Comparison of ENCODE assay signal across 24 cellular contexts in the genomic region with DNA sequence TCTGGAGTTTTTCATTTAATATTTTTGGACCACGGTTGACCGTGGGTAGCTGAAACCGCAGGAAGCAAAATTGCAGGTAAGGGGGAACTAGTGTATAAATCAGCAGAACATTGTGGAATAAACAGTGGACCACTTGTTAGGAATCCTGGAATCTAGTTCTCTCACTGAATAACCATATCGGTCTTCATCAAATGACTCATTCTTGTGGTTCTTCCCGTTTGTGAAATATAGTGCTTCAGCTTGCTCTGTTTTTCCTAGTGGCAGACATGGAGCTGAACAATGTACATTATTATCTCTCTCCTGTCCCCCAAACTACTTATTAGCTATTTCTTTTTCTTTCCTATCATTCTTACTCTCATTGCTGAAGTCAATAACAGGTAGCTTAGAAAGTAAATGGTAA.
A peak's percentile ranks its signal among the peaks of the same experiment; 100 is the strongest.
DNase-seq lines count a peak whose midpoint lies in the region; ATAC-seq, FAIRE-seq and TF ChIP-seq lines count a peak whose summit lies in the region.
"Had no signal": no experiment of that assay in that cellular context is flagged by ENCODE, and none has a peak within 500 bp of the region (broad histone marks: within the 10 kb centered on the region; RNA-seq: fewer than 3 reads in every experiment).

No MANE protein-coding gene starts in this region.

- peak; percentile 4 for DNase-seq in ACHN
- peak; percentile 5 for DNase-seq in HTR-8/SVneo (ENCODE audit: insufficient read length, low spot score)
- DNase-seq in RWPE1 (ENCODE audit: low spot score), result peak; percentile 3
- peak; percentile 40 for DNase-seq in choroid plexus epithelial cell (ENCODE audit: low read depth)
- no peak for DNase-seq in stimulated activated naive CD8-positive, alpha-beta T cell treated with anti-CD3 and anti-CD28 coated beads, Interleukin-15, Interleukin-2, amounts not matched to agents 100 U/mL and 50 U/mL, for 24 hours
- DNase-seq in hepatic stellate cell (ENCODE audit: low spot score), result no peak
- no peak for DNase-seq in mesenteric fat pad (ENCODE audit: low spot score)
- no peak for DNase-seq in CD4-positive, alpha-beta memory T cell
- DNase-seq: DMS153; erythroblast; midbrain; NCI-H1092; NCI-H2081 treated with DMSO at 0.1 percent for 48 hours; NCI-H524; stimulated activated CD4-positive, alpha-beta T cell treated with anti-CD3 and anti-CD28 coated beads, Interleukin-2, amount 100 ng/mL, for 48 hours had no signal

- CTCF ChIA-PET in RWPE1 (lab: Yijun Ruan, JAX), result interaction anchor here (0.5 to 0.9 kb wide), 2 partner anchors 13 to 39 kb away, joined by 3 read pairs; no protein-coding TSS in a partner anchor
- CTCF ChIA-PET in CD4-positive, alpha-beta memory T cell (lab: Charles Lee; ENCODE audit: partially characterized antibody), result no interaction called here

- no peaks in the 10 kb centered on the region for H3K9me3 Mint-ChIP-seq in CD4-positive, alpha-beta memory T cell
- H3K9me3 Mint-ChIP-seq: activated T-helper 17 cell treated with anti-CD3 and anti-CD28 coated beads, Interleukin-2, amount 50 U/mL, for 72 hours; IgD-negative memory B cell; neural crest cell; T-helper 2 cell treated with Interferon-gamma antibody and Interleukin-4, amounts not matched to agents 5 μg/mL and 100 μg/mL, for 36 hours had no signal

- H3K4me1 ChIP-seq in CD4-positive, alpha-beta memory T cell (ENCODE audit: insufficient read depth, low read length), result no peaks in the 10 kb centered on the region
- H3K4me1 ChIP-seq: HAP-1, prostate gland, SJCRH30 had no signal

- H3K9me3 ChIP-seq in CD4-positive, alpha-beta memory T cell (ENCODE audit: control insufficient read depth in 1 of 2, low read length in 2 of 2), result no peaks in the 10 kb centered on the region
- H3K9me3 ChIP-seq: HAP-1, prostate gland, SJCRH30 had no signal

- intact Hi-C loops in CD4-positive, alpha-beta memory T cell (cut with micrococcal nuclease), result no loop called here

- H3K27ac Mint-ChIP-seq in CD4-positive, alpha-beta memory T cell, result no peak overlapping the region
- H3K27ac Mint-ChIP-seq: activated T-helper 17 cell treated with anti-CD3 and anti-CD28 coated beads, Interleukin-2, amount 50 U/mL, for 72 hours; IgD-negative memory B cell; T-helper 2 cell treated with Interferon-gamma antibody and Interleukin-4, amounts not matched to agents 5 μg/mL and 100 μg/mL, for 36 hours had no signal

- no peaks in the 10 kb centered on the region for H3K36me3 Mint-ChIP-seq in CD4-positive, alpha-beta memory T cell
- H3K36me3 Mint-ChIP-seq: IgD-negative memory B cell had no signal

- FAIRE-seq in HTR-8/SVneo (lab: Jason Lieb, UNC), result no peak

- in situ Hi-C loops in ACHN (cut with HindIII; ENCODE audit: low pct_ligation_motif_present, low pct_unique_long_range_greater_than_20kb, low sequenced_read_pairs), result no loop called here

- H3K4me1 Mint-ChIP-seq in CD4-positive, alpha-beta memory T cell, result no peaks in the 10 kb centered on the region
- H3K4me1 Mint-ChIP-seq: activated T-helper 17 cell treated with anti-CD3 and anti-CD28 coated beads, Interleukin-2, amount 50 U/mL, for 72 hours; IgD-negative memory B cell; neural crest cell had no signal

- H3K27ac ChIP-seq in RWPE1, result no peak overlapping the region
- H3K27ac ChIP-seq in CD4-positive, alpha-beta memory T cell (ENCODE audit: low read depth, low read length), result no peak overlapping the region
- H3K27ac ChIP-seq: cardiac muscle cell, prostate gland, SJCRH30, skin epidermis had no signal

- no peaks in the 10 kb centered on the region for H3K27me3 ChIP-seq in CD4-positive, alpha-beta memory T cell (ENCODE audit: insufficient read depth, low read length)
- H3K27me3 ChIP-seq: cardiac muscle cell, SJCRH30 had no signal

- POLR2A ChIA-PET in RWPE1 (lab: Yijun Ruan, JAX; ENCODE audit: low non-redundant PET), result no interaction called here
- POLR2A ChIA-PET in CD4-positive, alpha-beta memory T cell (lab: Charles Lee; ENCODE audit: partially characterized antibody), result no interaction called here

- H3K4me3 ChIP-seq in choroid plexus epithelial cell (ENCODE audit: low read depth, low read length), result no peak overlapping the region
- no peak overlapping the region for H3K4me3 ChIP-seq in CD4-positive, alpha-beta memory T cell (ENCODE audit: low read length in 2 of 2)
- H3K4me3 ChIP-seq: cardiac muscle cell, HAP-1, prostate gland, SJCRH30, skin epidermis had no signal

- H3K36me3 ChIP-seq in CD4-positive, alpha-beta memory T cell (ENCODE audit: insufficient read depth, low read length), result no peaks in the 10 kb centered on the region
- H3K36me3 ChIP-seq: cardiac muscle cell, HAP-1, prostate gland, SJCRH30 had no signal

- no peak for TF ChIP-seq CTCF in RWPE1 (conservative IDR thresholded peaks at IDR 0.05; ENCODE audit: low read depth)
- no peak for TF ChIP-seq CTCF in choroid plexus epithelial cell (conservative IDR thresholded peaks at IDR 0.05; ENCODE audit: low read depth, low read length)

- no peak overlapping the region for H3K4me3 Mint-ChIP-seq in CD4-positive, alpha-beta memory T cell
- H3K4me3 Mint-ChIP-seq: activated T-helper 17 cell treated with anti-CD3 and anti-CD28 coated beads, Interleukin-2, amount 50 U/mL, for 72 hours; IgD-negative memory B cell; neural crest cell; T-helper 2 cell treated with Interferon-gamma antibody and Interleukin-4, amounts not matched to agents 5 μg/mL and 100 μg/mL, for 36 hours had no signal

- no peak for ATAC-seq in stimulated activated naive CD8-positive, alpha-beta T cell treated with anti-CD3 and anti-CD28 coated beads, Interleukin-15, Interleukin-2, amounts not matched to agents 100 U/mL and 50 U/mL, for 24 hours
- ATAC-seq: activated T-helper 17 cell treated with anti-CD3 and anti-CD28 coated beads, Interleukin-2, amount 50 U/mL, for 72 hours had no signal

- H3K27me3 Mint-ChIP-seq in CD4-positive, alpha-beta memory T cell, result peaks cover 3 to 14% of the 10 kb centered on the region in 2 donors

Comparison
In these comparisons a context has a peak if more than half of its experiments do, and no peak if none do; other contexts are left out.
1. DNase-seq: peak in ACHN (single experiment), HTR-8/SVneo (single experiment), RWPE1 (single experiment) and choroid plexus epithelial cell (single experiment); none in stimulated activated naive CD8-positive, alpha-beta T cell treated with anti-CD3 and anti-CD28 coated beads, Interleukin-15, Interleukin-2, amounts not matched to agents 100 U/mL and 50 U/mL, for 24 hours (single experiment), hepatic stellate cell (single experiment), mesenteric fat pad (single experiment) and CD4-positive, alpha-beta memory T cell (0 of 5).